In the genomic region with DNA sequence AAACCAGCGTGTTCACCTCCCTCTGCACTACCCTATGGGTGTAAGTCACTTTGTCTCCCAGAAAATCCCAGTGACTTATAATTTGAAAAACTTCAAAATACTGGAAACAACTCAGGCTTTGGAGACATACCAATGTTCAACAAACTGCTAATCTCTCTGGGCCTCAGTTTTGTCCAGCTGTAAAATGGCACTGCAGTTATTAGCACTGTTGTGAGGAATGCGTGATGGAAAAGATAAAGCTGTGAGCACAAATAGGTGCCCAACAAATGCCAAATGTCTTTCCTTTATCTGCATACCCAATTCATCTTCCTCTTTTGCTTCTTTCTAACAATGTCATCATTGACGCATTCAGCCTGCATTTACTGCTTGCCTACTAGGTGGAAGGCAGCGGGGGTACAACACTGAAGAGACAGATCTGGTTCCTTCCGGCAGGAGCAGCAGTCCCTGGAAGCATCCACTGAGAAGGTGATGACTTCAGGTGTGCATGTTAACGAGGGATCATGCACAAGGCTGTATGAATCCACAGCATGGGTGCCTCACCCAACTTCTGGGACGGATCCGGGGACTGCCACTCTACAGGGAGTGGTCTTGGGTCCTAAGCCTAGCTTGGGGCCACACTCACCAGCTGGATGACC, we compare ENCODE assay signal across 12 cellular contexts.
DNase-seq lines count a peak whose midpoint lies in the region; ATAC-seq, FAIRE-seq and TF ChIP-seq lines count a peak whose summit lies in the region.
"Had no signal": no experiment of that assay in that cellular context is flagged by ENCODE, and none has a peak within 500 bp of the region (broad histone marks: within the 10 kb centered on the region; RNA-seq: fewer than 3 reads in every experiment).

No MANE protein-coding gene starts in this region.

- H3K4me3 ChIP-seq in CD8-positive, alpha-beta memory T cell (ENCODE audit: low read length), result peak overlapping the region; percentile 2
- H3K4me3 ChIP-seq in HEK293 (ENCODE audit: low read depth, low read length), result no peak overlapping the region
- H3K4me3 ChIP-seq: adrenal gland, MG63, pancreas had no signal

- peak overlapping the region; percentile 40 to 77 (median 62) for H3K4me3 Mint-ChIP-seq in CD8-positive, alpha-beta memory T cell
- peak overlapping the region; percentile 74 for H3K4me3 Mint-ChIP-seq in activated naive CD8-positive, alpha-beta T cell
- H3K4me3 Mint-ChIP-seq in natural killer cell, result peak overlapping the region; percentile 81

- H3K36me3 ChIP-seq in CD8-positive, alpha-beta memory T cell (ENCODE audit: insufficient read depth, low read length), result no peaks in the 10 kb centered on the region
- H3K36me3 ChIP-seq in HEK293 (ENCODE audit: control insufficient read depth in 2 of 2, insufficient read depth in 1 of 2, low read length in 2 of 2), result no peaks in the 10 kb centered on the region
- H3K36me3 ChIP-seq: adrenal gland, MG63, pancreas had no signal

- H3K9me3 Mint-ChIP-seq in CD8-positive, alpha-beta memory T cell, result no peaks in the 10 kb centered on the region
- H3K9me3 Mint-ChIP-seq in activated naive CD8-positive, alpha-beta T cell (ENCODE audit: low read depth), result no peaks in the 10 kb centered on the region
- no peaks in the 10 kb centered on the region for H3K9me3 Mint-ChIP-seq in natural killer cell

- H3K27me3 Mint-ChIP-seq in CD8-positive, alpha-beta memory T cell, result no peaks in the 10 kb centered on the region
- H3K27me3 Mint-ChIP-seq in activated naive CD8-positive, alpha-beta T cell, result no peaks in the 10 kb centered on the region
- H3K27me3 Mint-ChIP-seq in natural killer cell (ENCODE audit: low read depth in 2 of 2), result no peaks in the 10 kb centered on the region

- H3K4me1 ChIP-seq in CD8-positive, alpha-beta memory T cell (ENCODE audit: insufficient read depth, low read length), result peaks cover 100% of the 10 kb centered on the region
- H3K4me1 ChIP-seq in HEK293 (ENCODE audit: control insufficient read depth, insufficient read depth, low read length), result peaks cover 50% of the 10 kb centered on the region

- DNase-seq in CD8-positive, alpha-beta memory T cell, result no peak
- DNase-seq in natural killer cell, result no peak
- DNase-seq in GM19238 (ENCODE audit: insufficient read length, low spot score), result no peak
- DNase-seq in frontal cortex (ENCODE audit: low spot score in 2 of 2), result no peak
- DNase-seq: H7 had no signal

- H3K27me3 ChIP-seq in CD8-positive, alpha-beta memory T cell (ENCODE audit: insufficient read depth, low read length, poor library complexity, severe bottlenecking), result no peaks in the 10 kb centered on the region
- H3K27me3 ChIP-seq: adrenal gland, MG63, pancreas had no signal

- peak overlapping the region; percentile 66 to 97 (median 86) for H3K27ac Mint-ChIP-seq in CD8-positive, alpha-beta memory T cell
- peak overlapping the region; percentile 95 for H3K27ac Mint-ChIP-seq in activated naive CD8-positive, alpha-beta T cell
- H3K27ac Mint-ChIP-seq in natural killer cell, result peak overlapping the region; percentile 91 to 92

- H3K9me3 ChIP-seq in CD8-positive, alpha-beta memory T cell (ENCODE audit: low read length), result no peaks in the 10 kb centered on the region
- no peaks in the 10 kb centered on the region for H3K9me3 ChIP-seq in HEK293 (ENCODE audit: control insufficient read depth, insufficient read depth, low read depth, low read length)
- H3K9me3 ChIP-seq: adrenal gland, MG63, pancreas had no signal

- no peak for FAIRE-seq in frontal cortex (lab: Jason Lieb, UNC)
- FAIRE-seq: endometrium, pancreas had no signal

- ATAC-seq in natural killer cell (no peak), GM19397 (IDR thresholded peaks at IDR 0.05; ENCODE audit: unreplicated experiment) (no peak)

- CTCF ChIA-PET in CD8-positive, alpha-beta memory T cell (lab: Charles Lee), result interaction anchor here (1.9 kb wide), 1 partner anchor 10 kb away, joined by 7 read pairs; no protein-coding TSS in a partner anchor
- CTCF ChIA-PET in HEK293 (lab: Yijun Ruan, JAX), result interaction anchor here (1.1 to 3.7 kb wide), 3 partner anchors 10 to 221 kb away, joined by 5 to 33 read pairs (median 5); no protein-coding TSS in a partner anchor

- H3K27ac ChIP-seq in CD8-positive, alpha-beta memory T cell (ENCODE audit: low read depth, low read length), result no peak overlapping the region
- H3K27ac ChIP-seq in HEK293 (ENCODE audit: extremely low read depth, low read depth, low read length), result no peak overlapping the region; the same call in 1 of the 2 replicates

- H3K4me1 Mint-ChIP-seq in CD8-positive, alpha-beta memory T cell, result peaks cover 87 to 99% (median 96%) of the 10 kb centered on the region in 3 donors
- H3K4me1 Mint-ChIP-seq in activated naive CD8-positive, alpha-beta T cell (ENCODE audit: low read depth), result peaks cover 90% of the 10 kb centered on the region
- H3K4me1 Mint-ChIP-seq in natural killer cell, result peaks cover 88% of the 10 kb centered on the region in 2 donors

- POLR2A ChIA-PET in CD8-positive, alpha-beta memory T cell (lab: Charles Lee), result no interaction called here
- POLR2A ChIA-PET in HEK293 (lab: Yijun Ruan, JAX), result interaction anchor here (0.6 to 2.3 kb wide), 3 partner anchors 17 to 240 kb away, joined by 3 to 6 read pairs (median 3); no protein-coding TSS in a partner anchor

- TF ChIP-seq CTCF in HEK293 (tag by site-specific recombination; IDR thresholded peaks at IDR 0.05) (no peak), natural killer cell (IDR thresholded peaks at IDR 0.05) (no peak)

- H3K36me3 Mint-ChIP-seq in CD8-positive, alpha-beta memory T cell, result peaks cover 0 to 28% (median 6%) of the 10 kb centered on the region in 3 donors
- H3K36me3 Mint-ChIP-seq in activated naive CD8-positive, alpha-beta T cell, result no peaks in the 10 kb centered on the region
- no peaks in the 10 kb centered on the region for H3K36me3 Mint-ChIP-seq in natural killer cell

- intact Hi-C loops in natural killer cell (cut with micrococcal nuclease), result no loop called here

TF ChIP-seq in HEK293, 187 proteins besides CTCF, POLR2A, EP300 and RAD21:
- TF ChIP-seq, protein P1, sequence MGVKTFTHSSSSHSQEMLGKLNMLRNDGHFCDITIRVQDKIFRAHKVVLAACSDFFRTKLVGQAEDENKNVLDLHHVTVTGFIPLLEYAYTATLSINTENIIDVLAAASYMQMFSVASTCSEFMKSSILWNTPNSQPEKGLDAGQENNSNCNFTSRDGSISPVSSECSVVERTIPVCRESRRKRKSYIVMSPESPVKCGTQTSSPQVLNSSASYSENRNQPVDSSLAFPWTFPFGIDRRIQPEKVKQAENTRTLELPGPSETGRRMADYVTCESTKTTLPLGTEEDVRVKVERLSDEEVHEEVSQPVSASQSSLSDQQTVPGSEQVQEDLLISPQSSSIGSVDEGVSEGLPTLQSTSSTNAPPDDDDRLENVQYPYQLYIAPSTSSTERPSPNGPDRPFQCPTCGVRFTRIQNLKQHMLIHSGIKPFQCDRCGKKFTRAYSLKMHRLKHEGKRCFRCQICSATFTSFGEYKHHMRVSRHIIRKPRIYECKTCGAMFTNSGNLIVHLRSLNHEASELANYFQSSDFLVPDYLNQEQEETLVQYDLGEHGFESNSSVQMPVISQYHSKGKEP (tag by site-specific recombination; IDR thresholded peaks at IDR 0.05), result 0 out of 2 replicates have a peak, but pooled peaks have one; percentile 5
- TF ChIP-seq ZNF677 (tag by site-specific recombination; IDR thresholded peaks at IDR 0.05), result no peak
